ENCODE assay signal across 5 cellular contexts in the genomic region with DNA sequence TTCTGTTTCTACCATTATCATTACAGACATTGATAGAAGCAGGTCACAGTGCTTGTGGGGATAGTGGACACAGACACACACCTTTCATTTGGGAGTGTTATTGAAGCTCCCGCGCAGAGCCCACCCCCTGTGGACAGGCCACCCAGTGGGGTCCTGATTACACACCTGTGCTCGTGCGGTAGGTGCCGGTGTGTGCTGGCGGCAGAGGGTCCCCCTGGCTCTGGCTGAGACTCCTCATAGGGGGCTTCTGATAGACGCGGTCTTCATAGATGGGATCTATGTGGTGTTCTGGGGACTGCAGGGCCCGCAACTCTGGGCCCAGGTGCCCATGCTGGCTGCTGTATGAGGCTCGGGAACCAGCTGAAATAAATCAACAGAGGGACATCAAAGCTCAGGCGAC.
"Had no signal": no experiment of that assay in that cellular context is flagged by ENCODE, and none has a peak within 500 bp of the region (broad histone marks: within the 10 kb centered on the region; RNA-seq: fewer than 3 reads in every experiment).

No MANE protein-coding gene starts in this region.

- H3K27ac ChIP-seq: HL-60 had no signal

- DNase-seq: IMR-90, KBM-7, KG1 had no signal

- H3K4me3 ChIP-seq: K562 had no signal
